ENCODE assay signal across 20 cellular contexts in genomic region chr22:45120931-45121330, GRCh38.
"Had no signal": no experiment of that assay in that cellular context is flagged by ENCODE, and none has a peak within 500 bp of the region (broad histone marks: within the 10 kb centered on the region; RNA-seq: fewer than 3 reads in every experiment).

No MANE protein-coding gene starts in this region.

- H3K27me3 Mint-ChIP-seq: activated naive CD8-positive, alpha-beta T cell; activated T-cell treated with anti-CD3 and anti-CD28 coated beads, Interleukin-2, amount 50 U/mL, for 24 hours had no signal

- H3K27ac Mint-ChIP-seq: activated CD8-positive, alpha-beta memory T cell treated with anti-CD3 and anti-CD28 coated beads, Interleukin-2, amount 10 ng/mL, durations not matched to agents 7 days and 5 days; activated naive CD8-positive, alpha-beta T cell; activated T-cell treated with anti-CD3 and anti-CD28 coated beads, Interleukin-2, amount 50 U/mL, for 24 hours; nephron progenitor cell; T-helper 2 cell treated with Interferon-gamma antibody and Interleukin-4, amounts not matched to agents 5 μg/mL and 100 μg/mL, for 36 hours; type B pancreatic cell had no signal

- ATAC-seq: activated CD8-positive, alpha-beta memory T cell treated with anti-CD3 and anti-CD28 coated beads, Interleukin-2, amount 10 ng/mL, durations not matched to agents 7 days and 5 days; gastroesophageal sphincter; psoas muscle had no signal

- H3K27me3 ChIP-seq: right lobe of liver had no signal

- DNase-seq: activated CD4-positive, alpha-beta T cell treated with anti-CD3 and anti-CD28 coated beads for 1 hour; activated CD4-positive, alpha-beta T cell treated with anti-CD3 and anti-CD28 coated beads, Interleukin-2, amount 50 U/mL, for 48 hours; activated CD8-positive, alpha-beta memory T cell treated with anti-CD3 and anti-CD28 coated beads, Interleukin-2, amount 10 ng/mL, durations not matched to agents 7 days and 5 days; activated gamma-delta T cell; activated T-cell treated with anti-CD3 and anti-CD28 coated beads, Interleukin-2, amount 50 U/mL, for 24 hours; brain microvascular endothelial cell; kidney; left ventricle myocardium inferior; mesendoderm; nephron progenitor cell; psoas muscle; right lobe of liver; spleen; stimulated activated CD4-positive, alpha-beta T cell treated with anti-CD3 and anti-CD28 coated beads, Interleukin-1b, Interleukin-23, amount 100 ng/mL, for 48 hours; stimulated activated naive CD4-positive, alpha-beta T cell treated with Interleukin-2 at 50 U/mL for 16 hours had no signal

- H3K27ac ChIP-seq: brain microvascular endothelial cell, gastroesophageal sphincter, left ventricle myocardium inferior, psoas muscle, right lobe of liver, spleen, suprapubic skin had no signal

- H3K36me3 ChIP-seq: brain microvascular endothelial cell, gastroesophageal sphincter, left ventricle myocardium inferior, right lobe of liver, spleen, suprapubic skin had no signal

- H3K9me3 Mint-ChIP-seq: activated T-cell treated with anti-CD3 and anti-CD28 coated beads, Interleukin-2, amount 50 U/mL, for 24 hours; T-helper 2 cell treated with Interferon-gamma antibody and Interleukin-4, amounts not matched to agents 5 μg/mL and 100 μg/mL, for 36 hours had no signal

- H3K4me1 Mint-ChIP-seq: activated CD8-positive, alpha-beta memory T cell treated with anti-CD3 and anti-CD28 coated beads, Interleukin-2, amount 10 ng/mL, durations not matched to agents 7 days and 5 days had no signal

- H3K36me3 Mint-ChIP-seq: activated CD8-positive, alpha-beta memory T cell treated with anti-CD3 and anti-CD28 coated beads, Interleukin-2, amount 10 ng/mL, durations not matched to agents 7 days and 5 days; activated naive CD8-positive, alpha-beta T cell; type B pancreatic cell had no signal

- H3K4me3 Mint-ChIP-seq: activated CD8-positive, alpha-beta memory T cell treated with anti-CD3 and anti-CD28 coated beads, Interleukin-2, amount 10 ng/mL, durations not matched to agents 7 days and 5 days; activated naive CD8-positive, alpha-beta T cell; activated T-cell treated with anti-CD3 and anti-CD28 coated beads, Interleukin-2, amount 50 U/mL, for 24 hours; nephron progenitor cell; T-helper 2 cell treated with Interferon-gamma antibody and Interleukin-4, amounts not matched to agents 5 μg/mL and 100 μg/mL, for 36 hours; type B pancreatic cell had no signal

- H3K9me3 ChIP-seq: gastroesophageal sphincter, psoas muscle, right lobe of liver, spleen, suprapubic skin had no signal

- H3K4me3 ChIP-seq: gastroesophageal sphincter, left ventricle myocardium inferior, psoas muscle, right lobe of liver, spleen, suprapubic skin had no signal

- H3K4me1 ChIP-seq: gastroesophageal sphincter, left ventricle myocardium inferior, psoas muscle, right lobe of liver, spleen had no signal
